In genomic region chr18:76348267-76349066, GRCh38 we compare ENCODE assay signal across 8 cellular contexts.
A peak's percentile ranks its signal among the peaks of the same experiment; 100 is the strongest.
DNase-seq lines count a peak whose midpoint lies in the region; ATAC-seq and TF ChIP-seq lines count a peak whose summit lies in the region.

No MANE protein-coding gene starts in this region.

- peak; percentile 40 for DNase-seq in NCI-H2029 (lab: John Stamatoyannopoulos, UW)
- DNase-seq in NCI-H2029 treated with DMSO at 0.1 percent for 48 hours (lab: John Stamatoyannopoulos, UW): no peak
- DNase-seq in Panc1 (ENCODE audit: low read depth, low spot score): peak; percentile 2
- DNase-seq in immature natural killer cell: peak in 2 of 3 donors; percentile 3 to 7
- DNase-seq in GF-D8 (lab: John Stamatoyannopoulos, UW): no peak
- DNase-seq in activated T-cell treated with anti-CD3 and anti-CD28 coated beads for 4 hours: no peak

- peaks cover 0 to under 1% (median 0%) of the 10 kb centered on the region in 3 donors for H3K36me3 Mint-ChIP-seq in immature natural killer cell

- no peaks in the 10 kb centered on the region for H3K9me3 Mint-ChIP-seq in immature natural killer cell

- H3K4me3 ChIP-seq in Panc1 (ENCODE audit: low read depth in 2 of 2, low read length in 2 of 2) (peak overlapping the region; percentile 20 to 44), subcutaneous abdominal adipose tissue (ENCODE audit: low read depth in 1 of 5, low read length in 5 of 5) (peak overlapping the region in 3 of 5 donors; percentile 8 to 50 (median 29))

- peaks cover 0 to 10% (median 6%) of the 10 kb centered on the region in 3 donors for H3K27me3 Mint-ChIP-seq in immature natural killer cell (ENCODE audit: low read depth in 3 of 3)

- no peak overlapping the region for H3K9ac ChIP-seq in subcutaneous abdominal adipose tissue (ENCODE audit: low read length in 5 of 5)

- H3K4me1 ChIP-seq in Panc1 (ENCODE audit: control insufficient read depth, insufficient read depth, low read length) (peaks cover 18% of the 10 kb centered on the region), subcutaneous abdominal adipose tissue (ENCODE audit: control insufficient read depth in 5 of 5, insufficient read depth in 5 of 5, low read length in 5 of 5) (peaks cover 0 to 15% (median 10%) of the 10 kb centered on the region in 5 donors)

- H3K27ac ChIP-seq in Panc1 (ENCODE audit: low read length) (no peak overlapping the region), subcutaneous abdominal adipose tissue (ENCODE audit: low read depth, low read length) (no peak overlapping the region)

- intact Hi-C loops in Panc1 (cut with micrococcal nuclease; ENCODE audit: unreplicated experiment): loop anchor here (2.0 to 10.0 kb wide), 2 partner anchors 1140 to 1694 kb away; partner anchors contain the start of gene PTGR3

- H3K4me1 Mint-ChIP-seq in immature natural killer cell: peaks cover 7 to 9% of the 10 kb centered on the region in 2 donors

- TF ChIP-seq CTCF in Panc1 (IDR thresholded peaks at IDR 0.05): no peak

- H3K9me3 ChIP-seq in Panc1 (ENCODE audit: control insufficient read depth, insufficient read depth, low read depth, low read length) (no peaks in the 10 kb centered on the region; the same call in 1 of the 2 replicates), subcutaneous abdominal adipose tissue (ENCODE audit: control insufficient read depth in 5 of 5, low read length in 5 of 5) (peaks cover 0 to 2% (median 0%) of the 10 kb centered on the region in 5 donors)

- in situ Hi-C loops in Panc1 (cut with HindIII; ENCODE audit: low pct_unique_long_range_greater_than_20kb, low sequenced_read_pairs): no loop called here

- POLR2A ChIA-PET in Panc1 (lab: Charles Lee): no interaction called here

- H3K4me3 Mint-ChIP-seq in immature natural killer cell: no peak overlapping the region

- ATAC-seq in Panc1 (peak; percentile 57), GM21717 (IDR thresholded peaks at IDR 0.05; ENCODE audit: unreplicated experiment) (no peak)

- H3K36me3 ChIP-seq in Panc1 (ENCODE audit: control insufficient read depth, insufficient read depth, low read length): no peaks in the 10 kb centered on the region
- H3K36me3 ChIP-seq in subcutaneous abdominal adipose tissue (ENCODE audit: control insufficient read depth in 5 of 5, insufficient read depth in 5 of 5, low read length in 5 of 5): no peaks in the 10 kb centered on the region

- CTCF ChIA-PET in Panc1 (lab: Charles Lee): interaction anchor here (0.6 kb wide), 2 partner anchors 305 to 1036 kb away, joined by 3 read pairs; no protein-coding TSS in a partner anchor

- no peak overlapping the region for H3K27ac Mint-ChIP-seq in immature natural killer cell

- H3K27me3 ChIP-seq in Panc1 (ENCODE audit: control insufficient read depth, insufficient read depth, low read length) (no peaks in the 10 kb centered on the region), subcutaneous abdominal adipose tissue (ENCODE audit: control insufficient read depth in 5 of 5, insufficient read depth in 4 of 5, low read length in 5 of 5) (peaks cover 0 to 6% (median 0%) of the 10 kb centered on the region in 5 donors)

- BruUV-seq in Panc1 (replicated peaks; lab: Mats Ljungman, UMichigan): no TSS peak

Comparison
In these comparisons a context has a peak if more than half of its experiments do, and no peak if none do; other contexts are left out.
1. DNase-seq: peak in NCI-H2029 (single experiment), Panc1 (single experiment) and immature natural killer cell (2 of 3); none in NCI-H2029 treated with DMSO at 0.1 percent for 48 hours (single experiment), GF-D8 (single experiment) and activated T-cell treated with anti-CD3 and anti-CD28 coated beads for 4 hours (single experiment).